Comparison of ENCODE assay signal across 15 cellular contexts in genomic region chr7:11005202-11005601, GRCh38. TPM values are rescaled to one million over a fixed set of nuclear protein-coding genes. Genes with fewer than 3 reads are reported as not detected.
DNase-seq lines count a peak whose midpoint lies in the region; ATAC-seq lines count a peak whose summit lies in the region.
"Had no signal": no experiment of that assay in that cellular context is flagged by ENCODE, and none has a peak within 500 bp of the region (broad histone marks: within the 10 kb centered on the region; RNA-seq: fewer than 3 reads in every experiment).

No MANE protein-coding gene starts in this region.

- no peaks in the 10 kb centered on the region for H3K9me3 Mint-ChIP-seq in activated CD8-positive, alpha-beta T cell treated with anti-CD3 and anti-CD28 coated beads, Interleukin-2, amount 10 ng/mL, durations not matched to agents 7 days and 5 days (ENCODE audit: insufficient read depth)
- H3K9me3 Mint-ChIP-seq: CD8-positive, alpha-beta T cell had no signal

- H3K4me3 Mint-ChIP-seq in activated CD8-positive, alpha-beta T cell treated with anti-CD3 and anti-CD28 coated beads, Interleukin-2, amount 10 ng/mL, durations not matched to agents 7 days and 5 days, result no peak overlapping the region
- H3K4me3 Mint-ChIP-seq: CD8-positive, alpha-beta T cell had no signal

- POLR2A ChIA-PET in activated CD8-positive, alpha-beta T cell treated with anti-CD3 and anti-CD28 coated beads, Interleukin-2, amount 10 ng/mL, durations not matched to agents 7 days and 5 days (lab: Charles Lee), result no interaction called here

- CTCF ChIA-PET in activated CD8-positive, alpha-beta T cell treated with anti-CD3 and anti-CD28 coated beads, Interleukin-2, amount 10 ng/mL, durations not matched to agents 7 days and 5 days (lab: Charles Lee), result no interaction called here

- H3K4me1 Mint-ChIP-seq in activated CD8-positive, alpha-beta T cell treated with anti-CD3 and anti-CD28 coated beads, Interleukin-2, amount 10 ng/mL, durations not matched to agents 7 days and 5 days (ENCODE audit: low read depth), result peaks cover 13% of the 10 kb centered on the region

- no peak for DNase-seq in activated CD8-positive, alpha-beta T cell treated with anti-CD3 and anti-CD28 coated beads, Interleukin-2, amount 10 ng/mL, durations not matched to agents 7 days and 5 days
- no peak for DNase-seq in T-helper 2 cell
- no peak for DNase-seq in NOMO-1 treated with DMSO at 0.1 percent for 48 hours (lab: John Stamatoyannopoulos, UW; ENCODE audit: unreplicated experiment)
- DNase-seq: ACHN; BE2C; C1 segment of cervical spinal cord; Calu3; CD8-positive, alpha-beta T cell; DMS79 treated with DMSO at 0.1 percent for 48 hours; IMR-90 had no signal

- peak; percentile 82 for ATAC-seq in GM18861 (IDR thresholded peaks at IDR 0.05; ENCODE audit: unreplicated experiment)
- ATAC-seq in HG03354 (IDR thresholded peaks at IDR 0.05; ENCODE audit: poor library complexity, severe bottlenecking, unreplicated experiment), result peak; percentile 71
- peak; percentile 59 for ATAC-seq in HG03571 (IDR thresholded peaks at IDR 0.05; ENCODE audit: unreplicated experiment)
- ATAC-seq in activated CD8-positive, alpha-beta T cell treated with anti-CD3 and anti-CD28 coated beads, Interleukin-2, amount 10 ng/mL, durations not matched to agents 7 days and 5 days, result no peak
- no peak for ATAC-seq in HG03565 (IDR thresholded peaks at IDR 0.05; ENCODE audit: unreplicated experiment)
- ATAC-seq: CD8-positive, alpha-beta T cell; K562 had no signal

- no peak overlapping the region for H3K27ac Mint-ChIP-seq in activated CD8-positive, alpha-beta T cell treated with anti-CD3 and anti-CD28 coated beads, Interleukin-2, amount 10 ng/mL, durations not matched to agents 7 days and 5 days
- H3K27ac Mint-ChIP-seq: CD8-positive, alpha-beta T cell had no signal

- no peaks in the 10 kb centered on the region for H3K27me3 Mint-ChIP-seq in activated CD8-positive, alpha-beta T cell treated with anti-CD3 and anti-CD28 coated beads, Interleukin-2, amount 10 ng/mL, durations not matched to agents 7 days and 5 days (ENCODE audit: low read depth)

- H3K36me3 Mint-ChIP-seq in activated CD8-positive, alpha-beta T cell treated with anti-CD3 and anti-CD28 coated beads, Interleukin-2, amount 10 ng/mL, durations not matched to agents 7 days and 5 days (ENCODE audit: low read depth), result peaks cover 24% of the 10 kb centered on the region

RNA-seq across cellular contexts. Expression of gene PHF14, which starts 31.5 kb away (rescaled TPM):
- 10 to 100 TPM; 32.1 to 37.8 TPM for total RNA-seq in activated CD8-positive, alpha-beta T cell treated with anti-CD3 and anti-CD28 coated beads, Interleukin-2, amount 10 ng/mL, durations not matched to agents 7 days and 5 days

Comparison
In these comparisons a context has a peak if more than half of its experiments do, and no peak if none do; other contexts are left out.
1. ATAC-seq: peak in GM18861 (single experiment), HG03354 (single experiment) and HG03571 (single experiment); none in activated CD8-positive, alpha-beta T cell treated with anti-CD3 and anti-CD28 coated beads, Interleukin-2, amount 10 ng/mL, durations not matched to agents 7 days and 5 days (single experiment) and HG03565 (single experiment).